In the genomic region with DNA sequence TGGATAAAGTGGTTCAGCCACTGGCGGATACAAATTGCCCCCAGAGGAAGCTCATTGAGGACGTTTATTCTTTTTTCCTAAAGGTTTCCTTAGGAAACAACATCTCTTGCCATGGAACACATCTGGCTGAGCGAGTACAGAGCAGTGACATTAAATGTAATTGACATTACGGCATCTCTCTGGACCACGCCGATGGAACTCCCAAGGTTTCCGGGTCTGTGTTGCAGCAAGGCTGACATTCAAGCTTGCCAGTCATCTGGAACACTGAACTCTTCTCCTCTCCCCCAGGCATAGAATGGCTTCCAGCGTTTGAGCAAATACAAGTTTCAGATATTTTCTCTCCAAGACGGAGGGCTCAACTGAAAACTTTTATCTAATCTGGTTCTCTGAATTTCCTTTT, we compare ENCODE assay signal across 2 cellular contexts.
TF ChIP-seq lines count a peak whose summit lies in the region.

No MANE protein-coding gene starts in this region.

TF ChIP-seq in GM23338, 12 proteins besides CTCF, POLR2A, EP300 and RAD21:
- TF ChIP-seq JUNB (IDR thresholded peaks at IDR 0.05; ENCODE audit: unreplicated experiment) (no peak), NANOG (IDR thresholded peaks at IDR 0.05; ENCODE audit: borderline replicate concordance) (no peak), POLR2AphosphoS5 (IDR thresholded peaks at IDR 0.05; ENCODE audit: low read depth) (no peak)

TF ChIP-seq in H1, 55 proteins besides CTCF, POLR2A, EP300 and RAD21:
- TF ChIP-seq HDAC6 (IDR thresholded peaks at IDR 0.05; ENCODE audit: low read depth, low read length) (no peak), SAP30 (IDR thresholded peaks at IDR 0.05; ENCODE audit: insufficient read depth, insufficient replicate concordance, low read length) (no peak), CBX8 (IDR thresholded peaks at IDR 0.05; ENCODE audit: borderline replicate concordance, low read depth, low read length) (no peak), SP1 (IDR thresholded peaks at IDR 0.05; ENCODE audit: low read depth, low read length) (no peak), ASH2L (IDR thresholded peaks at IDR 0.05; ENCODE audit: low read length) (no peak), POU5F1 (IDR thresholded peaks at IDR 0.05; ENCODE audit: low read depth, low read length) (no peak), MAFK (IDR thresholded peaks at IDR 0.05; ENCODE audit: low read depth, low read length) (no peak), CREB1 (IDR thresholded peaks at IDR 0.05) (no peak), TEAD4 (IDR thresholded peaks at IDR 0.05; ENCODE audit: low read depth, low read length) (no peak), KDM4A (IDR thresholded peaks at IDR 0.05; ENCODE audit: low read depth, low read length, severe bottlenecking) (no peak), SP2 (IDR thresholded peaks at IDR 0.05; ENCODE audit: low read length) (no peak)
- TF ChIP-seq, protein P1, sequence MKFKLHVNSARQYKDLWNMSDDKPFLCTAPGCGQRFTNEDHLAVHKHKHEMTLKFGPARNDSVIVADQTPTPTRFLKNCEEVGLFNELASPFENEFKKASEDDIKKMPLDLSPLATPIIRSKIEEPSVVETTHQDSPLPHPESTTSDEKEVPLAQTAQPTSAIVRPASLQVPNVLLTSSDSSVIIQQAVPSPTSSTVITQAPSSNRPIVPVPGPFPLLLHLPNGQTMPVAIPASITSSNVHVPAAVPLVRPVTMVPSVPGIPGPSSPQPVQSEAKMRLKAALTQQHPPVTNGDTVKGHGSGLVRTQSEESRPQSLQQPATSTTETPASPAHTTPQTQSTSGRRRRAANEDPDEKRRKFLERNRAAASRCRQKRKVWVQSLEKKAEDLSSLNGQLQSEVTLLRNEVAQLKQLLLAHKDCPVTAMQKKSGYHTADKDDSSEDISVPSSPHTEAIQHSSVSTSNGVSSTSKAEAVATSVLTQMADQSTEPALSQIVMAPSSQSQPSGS (IDR thresholded peaks at IDR 0.05; ENCODE audit: low read length): no peak
